2 cellular contexts compared by ENCODE assay signal in genomic region chr16:58563775-58564174, GRCh38.
TF ChIP-seq lines count a peak whose summit lies in the region.

No MANE protein-coding gene starts in this region.

TF ChIP-seq in SK-N-SH, 30 proteins besides CTCF, POLR2A, EP300 and RAD21 (continued from another document):
- TF ChIP-seq USF2 (IDR thresholded peaks at IDR 0.05; ENCODE audit: borderline replicate concordance, low read depth, low read length): no peak
TF ChIP-seq in SK-N-SH: peak in this region for 0.

TF ChIP-seq in HCT116, 20 proteins besides CTCF, POLR2A, EP300 and RAD21 (continued from another document):
- TF ChIP-seq, protein P1, sequence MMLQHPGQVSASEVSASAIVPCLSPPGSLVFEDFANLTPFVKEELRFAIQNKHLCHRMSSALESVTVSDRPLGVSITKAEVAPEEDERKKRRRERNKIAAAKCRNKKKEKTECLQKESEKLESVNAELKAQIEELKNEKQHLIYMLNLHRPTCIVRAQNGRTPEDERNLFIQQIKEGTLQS (IDR thresholded peaks at IDR 0.05): no peak
- TF ChIP-seq SIN3A (IDR thresholded peaks at IDR 0.05; ENCODE audit: low read depth) (no peak), SRF (IDR thresholded peaks at IDR 0.05; ENCODE audit: low read depth) (no peak), REST (IDR thresholded peaks at IDR 0.05; ENCODE audit: low read depth) (no peak), FOSL1 (IDR thresholded peaks at IDR 0.05; ENCODE audit: low read depth) (no peak), EZH2phosphoT487 (IDR thresholded peaks at IDR 0.05; ENCODE audit: borderline replicate concordance) (no peak), ELF1 (IDR thresholded peaks at IDR 0.05; ENCODE audit: borderline replicate concordance, low read depth) (no peak), EZH2 (IDR thresholded peaks at IDR 0.05) (no peak), ZFX (IDR thresholded peaks at IDR 0.05) (no peak), EGR1 (IDR thresholded peaks at IDR 0.05; ENCODE audit: low read depth) (no peak), TCF7L2 (IDR thresholded peaks at IDR 0.05; ENCODE audit: borderline replicate concordance, extremely low read depth, insufficient read depth, insufficient read length) (no peak), CEBPB (IDR thresholded peaks at IDR 0.05; ENCODE audit: low read depth) (no peak), ZNF274 (IDR thresholded peaks at IDR 0.05; ENCODE audit: low read depth, low read length) (no peak), YY1 (IDR thresholded peaks at IDR 0.05; ENCODE audit: extremely low read depth, insufficient replicate concordance, low read depth, low read length) (no peak)
- TF ChIP-seq, protein P2, sequence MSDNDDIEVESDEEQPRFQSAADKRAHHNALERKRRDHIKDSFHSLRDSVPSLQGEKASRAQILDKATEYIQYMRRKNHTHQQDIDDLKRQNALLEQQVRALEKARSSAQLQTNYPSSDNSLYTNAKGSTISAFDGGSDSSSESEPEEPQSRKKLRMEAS (IDR thresholded peaks at IDR 0.05): no peak
